Comparison of ENCODE assay signal across 9 cellular contexts in genomic region chr20:4973330-4974097, GRCh38. TPM values are rescaled to one million over a fixed set of nuclear protein-coding genes. Genes with fewer than 3 reads are reported as not detected.
DNase-seq lines count a peak whose midpoint lies in the region; ATAC-seq and TF ChIP-seq lines count a peak whose summit lies in the region.
"Had no signal": no experiment of that assay in that cellular context is flagged by ENCODE, and none has a peak within 500 bp of the region (broad histone marks: within the 10 kb centered on the region; RNA-seq: fewer than 3 reads in every experiment).

No MANE protein-coding gene starts in this region.

- H3K4me1 Mint-ChIP-seq in nephron progenitor cell = peaks cover 21% of the 10 kb centered on the region

- peaks cover 34% of the 10 kb centered on the region for H3K4me1 ChIP-seq in BLaER1

- H3K36me3 ChIP-seq in BLaER1 = peaks cover 30% of the 10 kb centered on the region
- H3K36me3 ChIP-seq: HAP-1 had no signal

- H3K9me3 Mint-ChIP-seq in nephron progenitor cell = no peaks in the 10 kb centered on the region

- H3K27ac Mint-ChIP-seq in nephron progenitor cell = peak overlapping the region; percentile 29

- no peak overlapping the region for H3K9ac ChIP-seq in BLaER1

- DNase-seq in epithelial cell of esophagus (ENCODE audit: low read depth) = peak; percentile 21
- peak; percentile 9 for DNase-seq in nephron progenitor cell
- DNase-seq in hippocampal formation (lab: John Stamatoyannopoulos, UW) = no peak
- DNase-seq in SK-N-DZ (ENCODE audit: low spot score) = no peak

- TF ChIP-seq CTCF in VCaP (conservative IDR thresholded peaks at IDR 0.05) (no peak), epithelial cell of esophagus (IDR thresholded peaks at IDR 0.05; ENCODE audit: insufficient read depth, low read depth, low read length, missing control alignments) (no peak), nephron progenitor cell (IDR thresholded peaks at IDR 0.05) (no peak)

- no peak overlapping the region for H3K4me3 Mint-ChIP-seq in nephron progenitor cell

- H3K4me3 ChIP-seq in BLaER1 (peak overlapping the region; percentile 30; the same call in 1 of the 2 replicates), epithelial cell of esophagus (ENCODE audit: low read length) (no peak overlapping the region)
- H3K4me3 ChIP-seq: HAP-1 had no signal

- H3K27me3 ChIP-seq in BLaER1 = no peaks in the 10 kb centered on the region

- H3K9me3 ChIP-seq in BLaER1 = no peaks in the 10 kb centered on the region
- H3K9me3 ChIP-seq: HAP-1 had no signal

- peak; percentile 92 for ATAC-seq in GM19395 (IDR thresholded peaks at IDR 0.05; ENCODE audit: unreplicated experiment)
- peak; percentile 62 for ATAC-seq in HG03457 (IDR thresholded peaks at IDR 0.05; ENCODE audit: unreplicated experiment)

- H3K27me3 Mint-ChIP-seq in nephron progenitor cell (ENCODE audit: low read depth, poor library complexity) = no peaks in the 10 kb centered on the region

- peaks cover 5% of the 10 kb centered on the region for H3K36me3 Mint-ChIP-seq in nephron progenitor cell (ENCODE audit: low read depth)

- H3K27ac ChIP-seq in BLaER1 = peak overlapping the region; percentile 33; the same call in 1 of the 2 replicates
- peak overlapping the region; percentile 79 for H3K27ac ChIP-seq in VCaP

- peak overlapping the region; percentile 84 for H3K4me2 ChIP-seq in BLaER1

- H4K20me1 ChIP-seq in BLaER1 = peaks cover 80% of the 10 kb centered on the region

RNA-seq across cellular contexts. Expression of gene SLC23A2, which starts 27.8 kb away (rescaled TPM):
- 13.8 and 16.8 TPM in 2 replicates for polyA plus RNA-seq in SK-N-DZ (2014; cell fraction: cytosol; rRNA removed)
- 17.2 and 24.8 TPM in 2 replicates for polyA plus RNA-seq in SK-N-DZ (2014; cell fraction: nucleus; rRNA removed)

Comparison
In these comparisons a context has a peak if more than half of its experiments do, and no peak if none do; other contexts are left out.
1. DNase-seq: peak in epithelial cell of esophagus (single experiment) and nephron progenitor cell (single experiment); none in hippocampal formation (0 of 2) and SK-N-DZ (single experiment).